ENCODE assay signal across 1 cellular context in the genomic region with DNA sequence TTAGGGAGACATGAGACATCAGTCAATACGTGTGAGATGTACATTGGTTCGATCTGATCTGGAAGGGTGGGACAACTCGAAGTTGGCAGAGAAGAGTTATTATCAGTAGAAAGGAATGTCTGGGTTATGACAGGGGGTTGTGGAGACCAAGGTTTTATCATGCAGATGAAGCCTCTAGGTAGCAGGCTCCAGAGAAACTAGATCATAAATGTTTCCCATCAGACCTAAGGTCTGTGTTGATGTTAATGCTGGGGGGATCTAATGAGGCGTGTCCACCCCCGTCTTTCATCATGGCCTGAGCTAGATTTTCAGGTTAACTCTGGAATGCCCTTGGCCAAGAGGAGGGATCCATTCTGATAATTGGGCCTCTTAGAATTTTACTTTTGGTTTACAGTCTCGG.
TF ChIP-seq lines count a peak whose summit lies in the region.

No MANE protein-coding gene starts in this region.

TF ChIP-seq in GM23338, 12 proteins besides CTCF, POLR2A, EP300 and RAD21 (continued from another document):
- TF ChIP-seq, protein P1, sequence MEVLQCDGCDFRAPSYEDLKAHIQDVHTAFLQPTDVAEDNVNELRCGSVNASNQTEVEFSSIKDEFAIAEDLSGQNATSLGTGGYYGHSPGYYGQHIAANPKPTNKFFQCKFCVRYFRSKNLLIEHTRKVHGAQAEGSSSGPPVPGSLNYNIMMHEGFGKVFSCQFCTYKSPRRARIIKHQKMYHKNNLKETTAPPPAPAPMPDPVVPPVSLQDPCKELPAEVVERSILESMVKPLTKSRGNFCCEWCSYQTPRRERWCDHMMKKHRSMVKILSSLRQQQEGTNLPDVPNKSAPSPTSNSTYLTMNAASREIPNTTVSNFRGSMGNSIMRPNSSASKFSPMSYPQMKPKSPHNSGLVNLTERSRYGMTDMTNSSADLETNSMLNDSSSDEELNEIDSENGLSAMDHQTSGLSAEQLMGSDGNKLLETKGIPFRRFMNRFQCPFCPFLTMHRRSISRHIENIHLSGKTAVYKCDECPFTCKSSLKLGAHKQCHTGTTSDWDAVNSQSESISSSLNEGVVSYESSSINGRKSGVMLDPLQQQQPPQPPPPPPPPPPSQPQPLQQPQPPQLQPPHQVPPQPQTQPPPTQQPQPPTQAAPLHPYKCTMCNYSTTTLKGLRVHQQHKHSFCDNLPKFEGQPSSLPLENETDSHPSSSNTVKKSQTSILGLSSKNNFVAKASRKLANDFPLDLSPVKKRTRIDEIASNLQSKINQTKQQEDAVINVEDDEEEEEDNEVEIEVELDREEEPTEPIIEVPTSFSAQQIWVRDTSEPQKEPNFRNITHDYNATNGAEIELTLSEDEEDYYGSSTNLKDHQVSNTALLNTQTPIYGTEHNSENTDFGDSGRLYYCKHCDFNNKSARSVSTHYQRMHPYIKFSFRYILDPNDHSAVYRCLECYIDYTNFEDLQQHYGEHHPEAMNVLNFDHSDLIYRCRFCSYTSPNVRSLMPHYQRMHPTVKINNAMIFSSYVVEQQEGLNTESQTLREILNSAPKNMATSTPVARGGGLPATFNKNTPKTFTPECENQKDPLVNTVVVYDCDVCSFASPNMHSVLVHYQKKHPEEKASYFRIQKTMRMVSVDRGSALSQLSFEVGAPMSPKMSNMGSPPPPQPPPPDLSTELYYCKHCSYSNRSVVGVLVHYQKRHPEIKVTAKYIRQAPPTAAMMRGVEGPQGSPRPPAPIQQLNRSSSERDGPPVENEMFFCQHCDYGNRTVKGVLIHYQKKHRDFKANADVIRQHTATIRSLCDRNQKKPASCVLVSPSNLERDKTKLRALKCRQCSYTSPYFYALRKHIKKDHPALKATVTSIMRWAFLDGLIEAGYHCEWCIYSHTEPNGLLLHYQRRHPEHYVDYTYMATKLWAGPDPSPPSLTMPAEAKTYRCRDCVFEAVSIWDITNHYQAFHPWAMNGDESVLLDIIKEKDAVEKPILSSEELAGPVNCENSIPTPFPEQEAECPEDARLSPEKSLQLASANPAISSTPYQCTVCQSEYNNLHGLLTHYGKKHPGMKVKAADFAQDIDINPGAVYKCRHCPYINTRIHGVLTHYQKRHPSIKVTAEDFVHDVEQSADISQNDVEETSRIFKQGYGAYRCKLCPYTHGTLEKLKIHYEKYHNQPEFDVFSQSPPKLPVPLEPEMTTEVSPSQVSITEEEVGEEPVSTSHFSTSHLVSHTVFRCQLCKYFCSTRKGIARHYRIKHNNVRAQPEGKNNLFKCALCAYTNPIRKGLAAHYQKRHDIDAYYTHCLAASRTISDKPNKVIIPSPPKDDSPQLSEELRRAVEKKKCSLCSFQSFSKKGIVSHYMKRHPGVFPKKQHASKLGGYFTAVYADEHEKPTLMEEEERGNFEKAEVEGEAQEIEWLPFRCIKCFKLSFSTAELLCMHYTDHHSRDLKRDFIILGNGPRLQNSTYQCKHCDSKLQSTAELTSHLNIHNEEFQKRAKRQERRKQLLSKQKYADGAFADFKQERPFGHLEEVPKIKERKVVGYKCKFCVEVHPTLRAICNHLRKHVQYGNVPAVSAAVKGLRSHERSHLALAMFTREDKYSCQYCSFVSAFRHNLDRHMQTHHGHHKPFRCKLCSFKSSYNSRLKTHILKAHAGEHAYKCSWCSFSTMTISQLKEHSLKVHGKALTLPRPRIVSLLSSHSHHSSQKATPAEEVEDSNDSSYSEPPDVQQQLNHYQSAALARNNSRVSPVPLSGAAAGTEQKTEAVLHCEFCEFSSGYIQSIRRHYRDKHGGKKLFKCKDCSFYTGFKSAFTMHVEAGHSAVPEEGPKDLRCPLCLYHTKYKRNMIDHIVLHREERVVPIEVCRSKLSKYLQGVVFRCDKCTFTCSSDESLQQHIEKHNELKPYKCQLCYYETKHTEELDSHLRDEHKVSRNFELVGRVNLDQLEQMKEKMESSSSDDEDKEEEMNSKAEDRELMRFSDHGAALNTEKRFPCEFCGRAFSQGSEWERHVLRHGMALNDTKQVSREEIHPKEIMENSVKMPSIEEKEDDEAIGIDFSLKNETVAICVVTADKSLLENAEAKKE (CRISPR knock-in tag; IDR thresholded peaks at IDR 0.05) = no peak
